10 cellular contexts compared by ENCODE assay signal in the genomic region with DNA sequence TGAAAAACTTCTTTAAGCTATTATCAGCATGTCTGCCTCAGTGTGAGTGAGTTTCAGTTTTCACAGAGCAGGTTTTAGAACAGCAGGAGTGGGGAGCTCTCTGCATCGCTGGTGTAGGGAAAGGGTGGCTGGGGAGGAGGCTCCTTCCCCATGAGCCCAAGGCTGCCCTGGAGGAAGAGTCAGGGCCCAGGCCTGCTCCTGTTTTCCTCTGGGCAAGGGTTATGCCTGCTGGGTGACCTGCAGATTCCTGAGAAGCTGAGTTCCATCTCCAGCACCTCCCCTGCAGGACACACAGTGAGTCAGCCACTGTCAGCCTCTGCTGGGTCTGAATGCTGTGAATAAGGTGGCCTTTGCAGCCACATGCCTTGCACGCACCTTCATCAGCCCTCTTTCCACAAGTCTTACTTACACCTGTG.
DNase-seq lines count a peak whose midpoint lies in the region; ATAC-seq and TF ChIP-seq lines count a peak whose summit lies in the region.
"Had no signal": no experiment of that assay in that cellular context is flagged by ENCODE, and none has a peak within 500 bp of the region (broad histone marks: within the 10 kb centered on the region; RNA-seq: fewer than 3 reads in every experiment).

No MANE protein-coding gene starts in this region.

- H3K4me1 ChIP-seq in PC-3 (ENCODE audit: insufficient read depth, low read length), result peaks cover 39% of the 10 kb centered on the region

- DNase-seq in SIG-M5 treated with dmso at 0.1 percent for 504 hours (lab: John Stamatoyannopoulos, UW; ENCODE audit: unreplicated experiment) (peak; percentile 45), SIG-M5 (lab: John Stamatoyannopoulos, UW) (no peak), PC-3 (peak; percentile 94), sciatic nerve (ENCODE audit: low spot score) (no peak), LoVo (ENCODE audit: low spot score) (no peak), iPS-NIHi11 (ENCODE audit: low spot score) (no peak)
- DNase-seq: activated gamma-delta T cell treated with Interleukin-2 at 50 U/mL for 16 hours had no signal

- peaks cover 8% of the 10 kb centered on the region for H3F3A ChIP-seq in PC-3 (ENCODE audit: low read length, unreplicated experiment)

- ATAC-seq in PC-3 (peak; percentile 96), esophagus mucosa (peak; percentile 96), sciatic nerve (peak; percentile 62), HG02970 (IDR thresholded peaks at IDR 0.05; ENCODE audit: low FRiP score, unreplicated experiment) (no peak)

- POLR2A ChIA-PET in PC-3 (lab: Charles Lee; ENCODE audit: unreplicated experiment), result no interaction called here

- H2AFZ ChIP-seq in PC-3 (ENCODE audit: low read length), result peak overlapping the region; percentile 40

- no peaks in the 10 kb centered on the region for H3K9me3 ChIP-seq in PC-3 (ENCODE audit: low read length)

- no peaks in the 10 kb centered on the region for H4K20me1 ChIP-seq in PC-3 (ENCODE audit: low read length)

- H3K79me2 ChIP-seq in PC-3 (ENCODE audit: low read length), result no peaks in the 10 kb centered on the region

- H3K27ac ChIP-seq in PC-3 (ENCODE audit: low read length), result peak overlapping the region; percentile 99
- H3K27ac ChIP-seq: thoracic aorta had no signal

- H3K4me2 ChIP-seq in PC-3 (ENCODE audit: low read length), result peak overlapping the region; percentile 62

- CTCF ChIA-PET in PC-3 (lab: Charles Lee), result no interaction called here

- BruUV-seq in PC-3 (replicated peaks; lab: Mats Ljungman, UMichigan), result no TSS peak

- no peaks in the 10 kb centered on the region for H3K27me3 ChIP-seq in PC-3 (ENCODE audit: low read length)

- TF ChIP-seq CTCF in PC-3 (conservative IDR thresholded peaks at IDR 0.05; ENCODE audit: low read depth, low read length), result no peak

- intact Hi-C loops in PC-3 (cut with micrococcal nuclease) (loop anchor here (10.0 kb wide), 1 partner anchor 85 kb away; no protein-coding TSS in a partner anchor), sciatic nerve (cut with DNase I) (no loop called here)

- no peaks in the 10 kb centered on the region for H3K9me2 ChIP-seq in PC-3 (replicated peaks; ENCODE audit: low read length)

- peak overlapping the region; percentile 80 for H3K9ac ChIP-seq in PC-3 (ENCODE audit: low read length)

- H3K4me3 ChIP-seq in PC-3 (ENCODE audit: low read length), result no peak overlapping the region
- H3K4me3 ChIP-seq: thoracic aorta had no signal

- peaks cover 2% of the 10 kb centered on the region; the same call in 1 of the 2 replicates for H3K36me3 ChIP-seq in PC-3 (ENCODE audit: low read depth, low read length)
- H3K36me3 ChIP-seq: thoracic aorta had no signal

Comparison
In these comparisons a context has a peak if more than half of its experiments do, and no peak if none do; other contexts are left out.
1. DNase-seq: peak in SIG-M5 treated with dmso at 0.1 percent for 504 hours (single experiment) and PC-3 (single experiment); none in SIG-M5 (single experiment), sciatic nerve (single experiment), LoVo (single experiment) and iPS-NIHi11 (single experiment).